Comparison of ENCODE assay signal across 21 cellular contexts in the genomic region with DNA sequence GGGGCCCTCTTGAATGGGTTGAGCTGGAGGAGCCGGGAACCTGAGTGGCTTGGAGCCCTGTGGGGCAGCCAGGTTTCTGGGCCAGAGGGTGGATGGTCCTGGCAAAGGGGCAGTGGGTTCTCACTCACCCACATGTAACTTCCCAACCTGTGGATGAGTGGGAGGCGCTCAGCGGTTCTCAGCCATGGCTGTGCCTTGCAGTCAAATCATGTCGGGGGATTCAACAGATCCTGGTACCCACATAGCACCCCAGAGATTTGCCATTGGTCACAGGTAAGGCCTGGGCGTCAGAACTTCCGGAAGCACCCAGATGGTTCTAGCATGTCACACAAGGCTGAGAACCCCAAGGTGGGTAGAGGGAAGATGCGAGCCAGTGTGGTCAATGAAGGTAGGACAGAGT. TPM values are rescaled to one million over a fixed set of nuclear protein-coding genes. Genes with fewer than 3 reads are reported as not detected.
DNase-seq lines count a peak whose midpoint lies in the region; ATAC-seq and TF ChIP-seq lines count a peak whose summit lies in the region.
"Had no signal": no experiment of that assay in that cellular context is flagged by ENCODE, and none has a peak within 500 bp of the region (broad histone marks: within the 10 kb centered on the region; RNA-seq: fewer than 3 reads in every experiment).

No MANE protein-coding gene starts in this region.

- peaks cover 24% of the 10 kb centered on the region for H3K4me1 Mint-ChIP-seq in dendritic cell treated with granulocyte-macrophage colony-stimulating factor and Interleukin-4, amounts not matched to agents 40 ng/mL and 50 ng/mL, for 4 days (ENCODE audit: low read depth)
- peaks cover 5% of the 10 kb centered on the region in 2 donors for H3K4me1 Mint-ChIP-seq in stimulated activated naive B cell treated with anti-CD40 and anti-IgM and Interleukin-4, amounts not matched to agents 10 μg/mL and 1 μg/mL and 100 μg/mL, for 72 hours
- H3K4me1 Mint-ChIP-seq: CD4-positive, CD25-positive, alpha-beta regulatory T cell had no signal

- no peak for ATAC-seq in stimulated activated naive B cell treated with anti-CD40 and anti-IgM and Interleukin-4, amounts not matched to agents 10 μg/mL and 1 μg/mL and 100 μg/mL, for 72 hours (replicated peaks)
- ATAC-seq in HG02981 (IDR thresholded peaks at IDR 0.05; ENCODE audit: unreplicated experiment) (no peak), GM19452 (IDR thresholded peaks at IDR 0.05; ENCODE audit: unreplicated experiment) (no peak)
- ATAC-seq: CD8-positive, alpha-beta T cell; GM12878; GM23338; HCT116 had no signal

- no peaks in the 10 kb centered on the region for H3K9me3 Mint-ChIP-seq in dendritic cell treated with granulocyte-macrophage colony-stimulating factor and Interleukin-4, amounts not matched to agents 40 ng/mL and 50 ng/mL, for 4 days
- no peaks in the 10 kb centered on the region for H3K9me3 Mint-ChIP-seq in stimulated activated naive B cell treated with anti-CD40 and anti-IgM and Interleukin-4, amounts not matched to agents 10 μg/mL and 1 μg/mL and 100 μg/mL, for 72 hours
- H3K9me3 Mint-ChIP-seq: CD4-positive, CD25-positive, alpha-beta regulatory T cell; CD8-positive, alpha-beta T cell; GM23338 had no signal

- peak; percentile 69 for DNase-seq in cardiac septum (ENCODE audit: low spot score)
- no peak for DNase-seq in right atrium auricular region (ENCODE audit: low spot score)
- no peak for DNase-seq in stimulated activated naive B cell treated with anti-CD40 and anti-IgM and Interleukin-4, amounts not matched to agents 10 μg/mL and 1 μg/mL and 100 μg/mL, for 72 hours
- no peak for DNase-seq in NCI-H226
- DNase-seq: CD4-positive, CD25-positive, alpha-beta regulatory T cell; CD8-positive, alpha-beta T cell; DMS 273 treated with DMSO at 0.1 percent for 48 hours; DMS79; EL; GDM1; H9 had no signal

- H3K9me3 ChIP-seq in right atrium auricular region: no peaks in the 10 kb centered on the region

- H3K27me3 Mint-ChIP-seq in dendritic cell treated with granulocyte-macrophage colony-stimulating factor and Interleukin-4, amounts not matched to agents 40 ng/mL and 50 ng/mL, for 4 days: no peaks in the 10 kb centered on the region
- H3K27me3 Mint-ChIP-seq in stimulated activated naive B cell treated with anti-CD40 and anti-IgM and Interleukin-4, amounts not matched to agents 10 μg/mL and 1 μg/mL and 100 μg/mL, for 72 hours: peaks cover 0 to 3% of the 10 kb centered on the region in 2 donors
- H3K27me3 Mint-ChIP-seq: B cell; CD4-positive, CD25-positive, alpha-beta regulatory T cell had no signal

- H3K27ac ChIP-seq in right atrium auricular region: no peak overlapping the region
- H3K27ac ChIP-seq: 22Rv1, BLaER1, C4-2B had no signal

- H3K4me3 Mint-ChIP-seq in dendritic cell treated with granulocyte-macrophage colony-stimulating factor and Interleukin-4, amounts not matched to agents 40 ng/mL and 50 ng/mL, for 4 days: no peak overlapping the region
- no peak overlapping the region for H3K4me3 Mint-ChIP-seq in stimulated activated naive B cell treated with anti-CD40 and anti-IgM and Interleukin-4, amounts not matched to agents 10 μg/mL and 1 μg/mL and 100 μg/mL, for 72 hours
- H3K4me3 Mint-ChIP-seq: B cell; CD4-positive, CD25-positive, alpha-beta regulatory T cell; CD8-positive, alpha-beta T cell; GM23338; H9 had no signal

- peaks cover 84% of the 10 kb centered on the region for H3K36me3 Mint-ChIP-seq in dendritic cell treated with granulocyte-macrophage colony-stimulating factor and Interleukin-4, amounts not matched to agents 40 ng/mL and 50 ng/mL, for 4 days (ENCODE audit: low read depth)
- H3K36me3 Mint-ChIP-seq in stimulated activated naive B cell treated with anti-CD40 and anti-IgM and Interleukin-4, amounts not matched to agents 10 μg/mL and 1 μg/mL and 100 μg/mL, for 72 hours: peaks cover 35 to 46% of the 10 kb centered on the region in 2 donors

- no peaks in the 10 kb centered on the region for H3K4me1 ChIP-seq in right atrium auricular region

- no peaks in the 10 kb centered on the region for H3K27me3 ChIP-seq in right atrium auricular region
- H3K27me3 ChIP-seq: BLaER1 had no signal

- intact Hi-C loops in cardiac septum (cut with DNase I): no loop called here
- intact Hi-C loops in dendritic cell treated with granulocyte-macrophage colony-stimulating factor and Interleukin-4, amounts not matched to agents 40 ng/mL and 50 ng/mL, for 4 days (cut with micrococcal nuclease): no loop called here

- no peak for TF ChIP-seq CTCF in right atrium auricular region (IDR thresholded peaks at IDR 0.05)

- H3K4me3 ChIP-seq in right atrium auricular region: no peak overlapping the region
- H3K4me3 ChIP-seq: BLaER1, GM12878, GM23338 had no signal

- peak overlapping the region; percentile 25 for H3K27ac Mint-ChIP-seq in dendritic cell treated with granulocyte-macrophage colony-stimulating factor and Interleukin-4, amounts not matched to agents 40 ng/mL and 50 ng/mL, for 4 days
- peak overlapping the region; percentile 20 for H3K27ac Mint-ChIP-seq in stimulated activated naive B cell treated with anti-CD40 and anti-IgM and Interleukin-4, amounts not matched to agents 10 μg/mL and 1 μg/mL and 100 μg/mL, for 72 hours
- H3K27ac Mint-ChIP-seq: B cell; CD4-positive, CD25-positive, alpha-beta regulatory T cell; CD8-positive, alpha-beta T cell; GM23338; H9 had no signal

- H3K36me3 ChIP-seq in right atrium auricular region: peaks cover 16% of the 10 kb centered on the region

RNA-seq across cellular contexts. Expression of a gene that starts 21.9 kb away (rescaled TPM):
- total RNA-seq in cardiac septum (23.4 TPM), right atrium auricular region (10 to 100 TPM; 15.6 to 37.6 TPM)
